Comparison of ENCODE assay signal across 1 cellular context in the genomic region with DNA sequence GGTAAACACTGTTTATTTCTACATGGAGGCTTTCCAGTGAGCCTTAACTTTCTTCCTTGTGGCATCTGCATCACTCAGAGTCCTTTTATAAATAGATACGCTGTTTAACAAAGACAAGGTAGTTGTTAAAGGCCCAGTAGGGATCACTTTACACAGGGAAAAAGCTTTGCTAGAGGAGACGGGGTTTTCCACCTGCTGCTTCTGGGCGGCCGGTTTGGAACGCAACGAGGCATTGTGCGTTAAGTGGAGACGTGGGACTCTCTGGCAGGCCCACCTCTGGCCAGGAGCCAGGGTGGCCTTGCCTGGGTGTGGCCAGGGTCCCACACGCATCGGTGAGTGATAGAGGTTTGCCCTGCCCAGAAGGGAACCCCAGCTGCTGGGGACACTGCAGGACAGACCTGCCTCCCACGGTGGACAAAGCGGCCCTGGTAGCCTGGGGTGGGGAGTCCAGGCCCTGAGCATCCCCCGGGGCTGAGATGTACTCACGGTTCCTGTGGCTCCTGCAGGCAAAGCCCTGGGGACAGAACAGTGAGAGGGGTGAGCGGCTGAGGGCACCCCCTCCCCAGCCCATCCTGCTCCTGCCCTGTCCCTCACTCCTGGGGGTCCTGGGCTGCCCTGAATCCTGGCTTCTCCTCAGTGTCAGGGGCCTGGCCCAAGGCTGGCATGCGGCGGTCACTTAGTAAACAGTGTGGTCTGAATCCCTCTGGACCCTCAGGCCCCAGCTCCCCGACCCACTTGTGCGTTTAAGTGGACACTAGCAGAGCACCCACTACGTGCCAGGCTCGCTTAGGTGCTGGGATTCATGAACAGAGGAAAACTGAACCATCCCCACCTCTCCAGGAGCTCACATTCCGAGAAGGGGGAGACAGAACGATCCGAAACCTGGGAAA.
TF ChIP-seq lines count a peak whose summit lies in the region.

No MANE protein-coding gene starts in this region.

TF ChIP-seq in H1, 55 proteins besides CTCF, POLR2A, EP300 and RAD21:
- no peak for TF ChIP-seq TCF12 (IDR thresholded peaks at IDR 0.05; ENCODE audit: low read depth, low read length)
- no peak for TF ChIP-seq CBX5 (IDR thresholded peaks at IDR 0.05; ENCODE audit: low read depth, low read length)
- TF ChIP-seq BRCA1 (IDR thresholded peaks at IDR 0.05; ENCODE audit: low read depth, low read length) = no peak
- TF ChIP-seq TEAD4 (IDR thresholded peaks at IDR 0.05; ENCODE audit: low read depth, low read length) = no peak
- TF ChIP-seq ASH2L (IDR thresholded peaks at IDR 0.05; ENCODE audit: low read length) = no peak
- TF ChIP-seq CTBP2 (IDR thresholded peaks at IDR 0.05; ENCODE audit: borderline replicate concordance, insufficient read depth, insufficient read length, low read length) = no peak
- TF ChIP-seq CEBPB (IDR thresholded peaks at IDR 0.05; ENCODE audit: low read depth, low read length) = no peak
